20 cellular contexts compared by ENCODE assay signal in the genomic region with DNA sequence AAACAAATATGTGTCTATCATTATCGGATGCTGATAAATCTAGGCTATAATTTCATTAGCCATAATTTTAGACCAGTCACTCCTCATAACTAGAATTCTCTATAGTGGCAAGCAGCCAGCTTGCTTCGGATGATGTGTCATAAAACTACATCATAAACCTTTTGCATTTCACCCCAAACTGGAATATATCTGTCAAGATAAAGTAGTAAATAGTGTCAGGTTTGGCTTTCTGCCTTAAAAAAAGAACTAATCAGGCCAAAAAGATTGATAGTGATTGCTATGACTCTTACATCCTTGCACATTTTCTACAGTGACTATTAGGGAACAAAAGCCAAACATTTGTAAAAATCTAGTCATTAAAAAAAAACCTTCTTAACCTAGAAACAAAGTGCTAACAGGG. TPM values are rescaled to one million over a fixed set of nuclear protein-coding genes. Genes with fewer than 3 reads are reported as not detected.
"Had no signal": no experiment of that assay in that cellular context is flagged by ENCODE, and none has a peak within 500 bp of the region (broad histone marks: within the 10 kb centered on the region; RNA-seq: fewer than 3 reads in every experiment).

No MANE protein-coding gene starts in this region.

- ATAC-seq: activated CD8-positive, alpha-beta T cell treated with anti-CD3 and anti-CD28 coated beads, Interleukin-2, amount 10 ng/mL, durations not matched to agents 7 days and 5 days; upper lobe of right lung had no signal

- H3K36me3 ChIP-seq: breast epithelium, right atrium auricular region, upper lobe of right lung had no signal

- H3K4me2 ChIP-seq: smooth muscle cell had no signal

- DNase-seq: activated B cell treated with CpG ODN at 0.5 μM for 24 hours; activated CD4-positive, alpha-beta T cell treated with anti-CD3 and anti-CD28 coated beads for 48 hours; activated CD8-positive, alpha-beta memory T cell treated with anti-CD3 and anti-CD28 coated beads, Interleukin-2, amount 50 U/mL, for 48 hours; activated CD8-positive, alpha-beta T cell treated with anti-CD3 and anti-CD28 coated beads, Interleukin-2, amount 10 ng/mL, durations not matched to agents 7 days and 5 days; activated gamma-delta T cell treated with Interleukin-2 at 50 U/mL for 16 hours; activated naive CD8-positive, alpha-beta T cell treated with anti-CD3 and anti-CD28 coated beads for 36 hours; dermis blood vessel endothelial cell; endodermal cell; erythroblast; glutamatergic neuron; kidney glomerular epithelial cell; nephron progenitor cell; occipital lobe; upper lobe of right lung had no signal

- H3K4me3 ChIP-seq: breast epithelium, right atrium auricular region, smooth muscle cell, upper lobe of right lung had no signal

- H3K27me3 ChIP-seq: breast epithelium, right atrium auricular region, upper lobe of right lung had no signal

- H3K9me3 ChIP-seq: right atrium auricular region, upper lobe of right lung had no signal

- H3K4me1 ChIP-seq: breast epithelium, right atrium auricular region, upper lobe of right lung had no signal

- H3K27ac ChIP-seq: breast epithelium, right atrium auricular region, upper lobe of right lung had no signal

RNA-seq across cellular contexts. Expression of a gene that starts 51.0 kb away (rescaled TPM):
- total RNA-seq: activated B cell treated with CpG ODN at 0.5 μM for 24 hours; activated CD8-positive, alpha-beta T cell treated with anti-CD3 and anti-CD28 coated beads, Interleukin-2, amount 10 ng/mL, durations not matched to agents 7 days and 5 days; activated naive CD8-positive, alpha-beta T cell treated with anti-CD3 and anti-CD28 coated beads for 36 hours; breast epithelium; cerebellum; dermis blood vessel endothelial cell; liver; occipital lobe; right atrium auricular region; temporal lobe; upper lobe of right lung had no signal
- polyA plus RNA-seq: liver had no signal
